ENCODE assay signal across 24 cellular contexts in the genomic region with DNA sequence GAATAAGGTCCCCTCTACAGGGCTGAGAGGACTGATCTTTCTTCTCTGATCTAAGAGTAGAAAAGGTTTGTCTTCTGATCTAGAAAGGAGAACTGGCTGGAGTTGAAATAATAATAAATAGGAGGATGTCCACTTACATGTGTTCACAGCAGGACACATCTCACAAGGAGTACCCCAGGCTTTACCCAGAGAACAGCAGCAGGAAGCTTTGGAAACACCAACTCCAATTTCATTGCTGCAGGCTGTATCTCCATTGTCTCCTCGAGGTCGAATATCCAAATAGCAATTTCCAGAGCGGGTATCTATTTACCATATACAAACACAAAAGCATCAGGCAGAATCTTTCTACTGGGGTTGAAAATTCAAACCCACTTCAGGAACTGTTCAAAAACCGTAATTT.
"Had no signal": no experiment of that assay in that cellular context is flagged by ENCODE, and none has a peak within 500 bp of the region (broad histone marks: within the 10 kb centered on the region; RNA-seq: fewer than 3 reads in every experiment).

No MANE protein-coding gene starts in this region.

- H3K4me1 ChIP-seq: upper lobe of left lung, vagina had no signal

- H3K9me3 ChIP-seq: neutrophil, ovary, thyroid gland, upper lobe of left lung, vagina had no signal

- H3K27ac ChIP-seq: neutrophil, ovary, thyroid gland, upper lobe of left lung, vagina had no signal

- DNase-seq: activated CD4-positive, alpha-beta T cell treated with anti-CD3 and anti-CD28 coated beads for 36 hours; activated CD4-positive, alpha-beta T cell treated with anti-CD3 and anti-CD28 coated beads, Interleukin-2, amount 50 U/mL, for 4 hours; activated CD4-positive, CD25-positive, alpha-beta regulatory T cell; activated naive CD4-positive, alpha-beta T cell; activated T-cell treated with anti-CD3 and anti-CD28 coated beads for 4 hours; activated T-cell treated with anti-CD3 and anti-CD28 coated beads, Interleukin-2, amount 50 U/mL, for 72 hours; cerebellar nuclear complex; cortex of kidney; effector memory CD8-positive, alpha-beta T cell; erythroblast; head of caudate nucleus; hippocampal formation; left cardiac atrium; left ventricle myocardium superior; ovary; stimulated activated CD4-positive, alpha-beta T cell treated with anti-CD3 and anti-CD28 coated beads, Interleukin-1b, Interleukin-23, amount 100 ng/mL, for 48 hours; stimulated activated CD4-positive, alpha-beta T cell treated with anti-CD3 and anti-CD28 coated beads, Interleukin-4, amount 100 ng/mL, for 4 hours; stimulated activated CD8-positive, alpha-beta memory T cell treated with anti-CD3 and anti-CD28 coated beads, Interleukin-4, amount 100 ng/mL, for 48 hours; stimulated activated naive CD8-positive, alpha-beta T cell treated with anti-CD3 and anti-CD28 coated beads, Interleukin-15, amount 100 ng/mL, for 72 hours; thyroid gland; upper lobe of left lung had no signal

- H3K27me3 ChIP-seq: neutrophil, ovary, thyroid gland, upper lobe of left lung, vagina had no signal

- H3K4me3 ChIP-seq: ovary, skin epidermis, thyroid gland, upper lobe of left lung, vagina had no signal

- H3K36me3 ChIP-seq: ovary had no signal
